In genomic region chr18:62420151-62420512, GRCh38 we compare ENCODE assay signal across 9 cellular contexts.
DNase-seq lines count a peak whose midpoint lies in the region; ATAC-seq and TF ChIP-seq lines count a peak whose summit lies in the region.
"Had no signal": no experiment of that assay in that cellular context is flagged by ENCODE, and none has a peak within 500 bp of the region (broad histone marks: within the 10 kb centered on the region; RNA-seq: fewer than 3 reads in every experiment).

No MANE protein-coding gene starts in this region.

- H3K9me3 ChIP-seq in testis = no peaks in the 10 kb centered on the region

- no peak overlapping the region for H3K56ac ChIP-seq in mesendoderm (ENCODE audit: low read length)

- no peaks in the 10 kb centered on the region for H3K27me3 Mint-ChIP-seq in T-helper 1 cell treated with Interleukin-12 subunit alpha and Interleukin-12 subunit beta and Interleukin-4 antibody, amounts not matched to agents 30 μg/mL and 1 μg/mL, for 36 hours (ENCODE audit: low read depth)

- no peak for TF ChIP-seq CTCF in epithelial cell of proximal tubule (conservative IDR thresholded peaks at IDR 0.05; ENCODE audit: low read depth, low read length)
- no peak for TF ChIP-seq CTCF in testis (IDR thresholded peaks at IDR 0.05)

- no peaks in the 10 kb centered on the region for H3K4me1 ChIP-seq in mesendoderm (ENCODE audit: control insufficient read depth, low read depth, low read length)
- no peaks in the 10 kb centered on the region for H3K4me1 ChIP-seq in testis

- no peak for TF ChIP-seq POLR2A in testis (IDR thresholded peaks at IDR 0.05)

- peak overlapping the region; percentile 97 for H3K27ac Mint-ChIP-seq in T-helper 1 cell treated with Interleukin-12 subunit alpha and Interleukin-12 subunit beta and Interleukin-4 antibody, amounts not matched to agents 30 μg/mL and 1 μg/mL, for 36 hours

- H4K8ac ChIP-seq in mesendoderm (ENCODE audit: low read depth, low read length) = no peak overlapping the region

- no peak overlapping the region for H3K4ac ChIP-seq in mesendoderm (ENCODE audit: low read depth, low read length)

- H3K36me3 ChIP-seq in mesendoderm (ENCODE audit: control insufficient read depth, insufficient read depth, low read length) = no peaks in the 10 kb centered on the region
- no peaks in the 10 kb centered on the region for H3K36me3 ChIP-seq in testis (ENCODE audit: low read depth, missing control alignments)

- H3K4me2 ChIP-seq in mesendoderm (ENCODE audit: low read length) = no peak overlapping the region

- intact Hi-C loops in testis (cut with DNase I; ENCODE audit: low total_unique reads) = no loop called here

- peak overlapping the region; percentile 73 for H3K4me3 Mint-ChIP-seq in T-helper 1 cell treated with Interleukin-12 subunit alpha and Interleukin-12 subunit beta and Interleukin-4 antibody, amounts not matched to agents 30 μg/mL and 1 μg/mL, for 36 hours

- H3K18ac ChIP-seq in mesendoderm (ENCODE audit: low read length) = no peak overlapping the region

- no peak overlapping the region for H2BK5ac ChIP-seq in mesendoderm (ENCODE audit: low read length)

- no peak overlapping the region for H2BK15ac ChIP-seq in mesendoderm (replicated peaks; ENCODE audit: low read depth)

- no peak overlapping the region for H2BK120ac ChIP-seq in mesendoderm (ENCODE audit: low read depth, low read length)

- H2AK5ac ChIP-seq in mesendoderm (ENCODE audit: low read length) = no peak overlapping the region

- DNase-seq in NOMO-1 treated with DMSO at 0.1 percent for 48 hours (lab: John Stamatoyannopoulos, UW; ENCODE audit: unreplicated experiment) = peak; percentile 15
- DNase-seq in NOMO-1 treated with dmso at 0.1 percent for 144 hours (lab: John Stamatoyannopoulos, UW; ENCODE audit: unreplicated experiment) = no peak
- DNase-seq in epithelial cell of proximal tubule (ENCODE audit: low read depth) = peak; percentile 64
- DNase-seq in stimulated activated naive CD8-positive, alpha-beta T cell treated with anti-CD3 and anti-CD28 coated beads, Interleukin-15, Interleukin-2, amounts not matched to agents 100 U/mL and 50 U/mL, for 24 hours = peak; percentile 33
- no peak for DNase-seq in mesendoderm
- no peak for DNase-seq in testis
- DNase-seq in effector CD4-positive, alpha-beta T cell = no peak
- DNase-seq: hypothalamus had no signal

- peaks cover 58% of the 10 kb centered on the region for H3K4me1 Mint-ChIP-seq in T-helper 1 cell treated with Interleukin-12 subunit alpha and Interleukin-12 subunit beta and Interleukin-4 antibody, amounts not matched to agents 30 μg/mL and 1 μg/mL, for 36 hours (ENCODE audit: low read depth)

- no peaks in the 10 kb centered on the region for H3K79me1 ChIP-seq in mesendoderm (ENCODE audit: low read length)

- peaks cover 19% of the 10 kb centered on the region for H3K9me3 Mint-ChIP-seq in T-helper 1 cell treated with Interleukin-12 subunit alpha and Interleukin-12 subunit beta and Interleukin-4 antibody, amounts not matched to agents 30 μg/mL and 1 μg/mL, for 36 hours

- H3K79me2 ChIP-seq in mesendoderm (ENCODE audit: control insufficient read depth, insufficient read depth, low read length) = no peaks in the 10 kb centered on the region

- ATAC-seq in stimulated activated naive CD8-positive, alpha-beta T cell treated with anti-CD3 and anti-CD28 coated beads, Interleukin-15, Interleukin-2, amounts not matched to agents 100 U/mL and 50 U/mL, for 24 hours = peak; percentile 33

- H3K27me3 ChIP-seq in mesendoderm (ENCODE audit: insufficient read depth, low read length, poor library complexity) (no peaks in the 10 kb centered on the region), testis (no peaks in the 10 kb centered on the region)

- H3K4me3 ChIP-seq in epithelial cell of proximal tubule (ENCODE audit: low read depth, low read length) (no peak overlapping the region), mesendoderm (ENCODE audit: low read length) (no peak overlapping the region), testis (no peak overlapping the region)

- peaks cover 9% of the 10 kb centered on the region for H3K36me3 Mint-ChIP-seq in T-helper 1 cell treated with Interleukin-12 subunit alpha and Interleukin-12 subunit beta and Interleukin-4 antibody, amounts not matched to agents 30 μg/mL and 1 μg/mL, for 36 hours (ENCODE audit: low read depth)

- H3K27ac ChIP-seq in mesendoderm (ENCODE audit: low read depth, low read length) (no peak overlapping the region), testis (no peak overlapping the region)

- H3K9ac ChIP-seq in mesendoderm (ENCODE audit: low read length) = no peak overlapping the region

- WGBS in mesendoderm (ENCODE audit: extremely low coverage, insufficient coverage, low lambda C conversion rate) = no CpG with 5 or more reads among the region's 3 CpGs
- 75 to 97% methylated on average over 3 of the region's 3 CpGs for WGBS in testis, 2 donors

- no peak overlapping the region for H4K5ac ChIP-seq in mesendoderm (ENCODE audit: low read length)

- no peak overlapping the region for H3K23ac ChIP-seq in mesendoderm (ENCODE audit: low read length)

Comparison
In these comparisons a context has a peak if more than half of its experiments do, and no peak if none do; other contexts are left out.
1. DNase-seq: peak in NOMO-1 treated with DMSO at 0.1 percent for 48 hours (single experiment), epithelial cell of proximal tubule (single experiment) and stimulated activated naive CD8-positive, alpha-beta T cell treated with anti-CD3 and anti-CD28 coated beads, Interleukin-15, Interleukin-2, amounts not matched to agents 100 U/mL and 50 U/mL, for 24 hours (single experiment); none in NOMO-1 treated with dmso at 0.1 percent for 144 hours (single experiment), mesendoderm (single experiment), testis (single experiment) and effector CD4-positive, alpha-beta T cell (single experiment).